1 cellular context compared by ENCODE assay signal in the genomic region with DNA sequence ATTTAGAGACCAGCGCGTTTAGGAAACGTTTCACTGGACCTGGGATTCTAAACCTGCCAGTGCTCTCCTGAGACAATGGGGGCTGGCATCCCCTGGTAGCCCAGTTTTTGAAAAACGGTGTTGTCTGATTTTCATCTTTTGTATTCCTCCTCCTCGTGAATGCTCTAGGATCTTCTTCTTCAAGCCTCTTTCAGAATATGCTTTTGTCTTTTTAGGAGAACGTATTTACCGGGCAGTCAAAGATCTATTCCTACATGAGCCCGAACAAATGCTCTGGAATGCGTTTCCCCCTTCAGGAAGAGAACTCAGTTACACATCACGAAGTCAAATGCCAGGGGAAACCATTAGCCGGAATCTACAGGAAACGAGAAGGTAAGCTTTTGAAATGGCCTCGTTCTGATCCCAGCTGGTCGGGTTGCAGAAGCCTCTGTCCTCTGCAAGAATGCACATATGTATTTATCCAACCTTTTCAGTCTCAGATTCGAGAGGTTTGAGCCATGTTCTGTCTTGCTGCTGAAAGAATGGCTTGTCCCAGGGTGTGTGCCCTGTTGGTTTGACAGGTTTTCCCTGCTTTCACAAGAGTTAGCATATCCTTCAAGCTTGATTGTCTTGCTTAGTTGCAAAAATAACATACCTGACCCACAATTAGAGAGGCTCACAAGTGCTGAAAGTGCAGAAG.
TF ChIP-seq lines count a peak whose summit lies in the region.

No MANE protein-coding gene starts in this region.

TF ChIP-seq in GM23338, 12 proteins besides CTCF, POLR2A, EP300 and RAD21 (continued from another document):
- TF ChIP-seq, protein P1, sequence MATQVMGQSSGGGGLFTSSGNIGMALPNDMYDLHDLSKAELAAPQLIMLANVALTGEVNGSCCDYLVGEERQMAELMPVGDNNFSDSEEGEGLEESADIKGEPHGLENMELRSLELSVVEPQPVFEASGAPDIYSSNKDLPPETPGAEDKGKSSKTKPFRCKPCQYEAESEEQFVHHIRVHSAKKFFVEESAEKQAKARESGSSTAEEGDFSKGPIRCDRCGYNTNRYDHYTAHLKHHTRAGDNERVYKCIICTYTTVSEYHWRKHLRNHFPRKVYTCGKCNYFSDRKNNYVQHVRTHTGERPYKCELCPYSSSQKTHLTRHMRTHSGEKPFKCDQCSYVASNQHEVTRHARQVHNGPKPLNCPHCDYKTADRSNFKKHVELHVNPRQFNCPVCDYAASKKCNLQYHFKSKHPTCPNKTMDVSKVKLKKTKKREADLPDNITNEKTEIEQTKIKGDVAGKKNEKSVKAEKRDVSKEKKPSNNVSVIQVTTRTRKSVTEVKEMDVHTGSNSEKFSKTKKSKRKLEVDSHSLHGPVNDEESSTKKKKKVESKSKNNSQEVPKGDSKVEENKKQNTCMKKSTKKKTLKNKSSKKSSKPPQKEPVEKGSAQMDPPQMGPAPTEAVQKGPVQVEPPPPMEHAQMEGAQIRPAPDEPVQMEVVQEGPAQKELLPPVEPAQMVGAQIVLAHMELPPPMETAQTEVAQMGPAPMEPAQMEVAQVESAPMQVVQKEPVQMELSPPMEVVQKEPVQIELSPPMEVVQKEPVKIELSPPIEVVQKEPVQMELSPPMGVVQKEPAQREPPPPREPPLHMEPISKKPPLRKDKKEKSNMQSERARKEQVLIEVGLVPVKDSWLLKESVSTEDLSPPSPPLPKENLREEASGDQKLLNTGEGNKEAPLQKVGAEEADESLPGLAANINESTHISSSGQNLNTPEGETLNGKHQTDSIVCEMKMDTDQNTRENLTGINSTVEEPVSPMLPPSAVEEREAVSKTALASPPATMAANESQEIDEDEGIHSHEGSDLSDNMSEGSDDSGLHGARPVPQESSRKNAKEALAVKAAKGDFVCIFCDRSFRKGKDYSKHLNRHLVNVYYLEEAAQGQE (IDR thresholded peaks at IDR 0.05; ENCODE audit: unreplicated experiment), result no peak
- TF ChIP-seq, protein P2, sequence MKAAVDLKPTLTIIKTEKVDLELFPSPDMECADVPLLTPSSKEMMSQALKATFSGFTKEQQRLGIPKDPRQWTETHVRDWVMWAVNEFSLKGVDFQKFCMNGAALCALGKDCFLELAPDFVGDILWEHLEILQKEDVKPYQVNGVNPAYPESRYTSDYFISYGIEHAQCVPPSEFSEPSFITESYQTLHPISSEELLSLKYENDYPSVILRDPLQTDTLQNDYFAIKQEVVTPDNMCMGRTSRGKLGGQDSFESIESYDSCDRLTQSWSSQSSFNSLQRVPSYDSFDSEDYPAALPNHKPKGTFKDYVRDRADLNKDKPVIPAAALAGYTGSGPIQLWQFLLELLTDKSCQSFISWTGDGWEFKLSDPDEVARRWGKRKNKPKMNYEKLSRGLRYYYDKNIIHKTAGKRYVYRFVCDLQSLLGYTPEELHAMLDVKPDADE (IDR thresholded peaks at IDR 0.05), result no peak
- TF ChIP-seq JUNB (IDR thresholded peaks at IDR 0.05; ENCODE audit: unreplicated experiment), result no peak
- TF ChIP-seq NANOG (IDR thresholded peaks at IDR 0.05; ENCODE audit: borderline replicate concordance), result no peak
- TF ChIP-seq EZH2 (IDR thresholded peaks at IDR 0.05; ENCODE audit: low read depth, unreplicated experiment), result no peak
TF ChIP-seq in GM23338: peak in this region for 0.
